ENCODE assay signal across 23 cellular contexts in genomic region chr10:114279289-114279688, GRCh38. TPM values are rescaled to one million over a fixed set of nuclear protein-coding genes. Genes with fewer than 3 reads are reported as not detected.
"Had no signal": no experiment of that assay in that cellular context is flagged by ENCODE, and none has a peak within 500 bp of the region (broad histone marks: within the 10 kb centered on the region; RNA-seq: fewer than 3 reads in every experiment).

No MANE protein-coding gene starts in this region.

- H3K27ac ChIP-seq: brain microvascular endothelial cell, cardiac muscle cell, KMS-11, Peyer's patch, RWPE1, SJCRH30 had no signal

- H3K4me1 ChIP-seq: Peyer's patch, SJCRH30 had no signal

- H3K4me2 ChIP-seq: KMS-11 had no signal

- H3K27me3 ChIP-seq: cardiac muscle cell, Peyer's patch had no signal

- H3K4me3 ChIP-seq: cardiac muscle cell, Peyer's patch, SJCRH30 had no signal

- H3K9me3 ChIP-seq: Peyer's patch had no signal

- H3K36me3 ChIP-seq: brain microvascular endothelial cell, cardiac muscle cell, Peyer's patch, SJCRH30 had no signal

- DNase-seq: activated CD4-positive, alpha-beta T cell treated with anti-CD3 and anti-CD28 coated beads for 48 hours; activated CD4-positive, alpha-beta T cell treated with anti-CD3 and anti-CD28 coated beads, Interleukin-2, amount 50 U/mL, for 48 hours; activated CD4-positive, CD25-positive, alpha-beta regulatory T cell treated with anti-CD3 and anti-CD28 coated beads, Interleukin-2, amount 50 U/mL, for 72 hours; activated CD8-positive, alpha-beta memory T cell treated with anti-CD3 and anti-CD28 coated beads, Interleukin-2, amount 10 ng/mL, durations not matched to agents 7 days and 5 days; activated gamma-delta T cell treated with Interleukin-2 at 50 U/mL for 16 hours; activated naive CD8-positive, alpha-beta T cell treated with anti-CD3 and anti-CD28 coated beads for 36 hours; activated T-cell treated with anti-CD3 and anti-CD28 coated beads, Interleukin-2, amount 50 U/mL, for 24 hours; brain microvascular endothelial cell; NCI-H1092; NCI-H1417; NCI-H1694; NCI-H2029 treated with DMSO at 0.1 percent for 48 hours; NCI-H345; NCI-H510A; NCI-H526 treated with DMSO at 0.1 percent for 48 hours; Right ventricle myocardium superior; SJCRH30 had no signal

- H3K9ac ChIP-seq: KMS-11 had no signal

- ATAC-seq: activated CD8-positive, alpha-beta memory T cell treated with anti-CD3 and anti-CD28 coated beads, Interleukin-2, amount 10 ng/mL, durations not matched to agents 7 days and 5 days; WTC11 had no signal

RNA-seq across cellular contexts. Expression of gene VWA2, which starts 40.2 kb away (rescaled TPM):
- total RNA-seq: activated CD8-positive, alpha-beta memory T cell treated with anti-CD3 and anti-CD28 coated beads, Interleukin-2, amount 10 ng/mL, durations not matched to agents 7 days and 5 days; activated naive CD8-positive, alpha-beta T cell treated with anti-CD3 and anti-CD28 coated beads for 36 hours; cardiac muscle cell; MCF 10A; SJCRH30 had no signal
- polyA plus RNA-seq: cardiac muscle cell had no signal
